Comparison of ENCODE assay signal across 11 cellular contexts in the genomic region with DNA sequence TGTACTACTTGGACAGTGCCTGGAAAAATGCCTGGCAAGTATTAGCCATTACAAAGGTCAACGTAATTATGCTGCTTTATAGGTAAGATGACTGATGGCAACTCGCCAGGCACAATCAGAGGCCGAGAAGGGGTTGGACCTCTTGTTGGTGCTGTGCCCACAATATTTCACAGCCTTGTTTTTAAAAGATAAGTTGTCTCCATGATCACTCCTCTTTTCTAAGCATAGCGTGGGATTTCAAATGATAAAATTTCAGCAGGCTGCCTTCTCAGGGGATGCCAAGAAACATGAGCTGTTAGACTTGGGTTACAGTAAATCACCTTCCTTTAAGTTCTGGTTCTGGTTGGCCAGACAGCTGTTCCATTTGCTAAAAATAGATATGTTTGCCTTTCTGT. TPM values are rescaled to one million over a fixed set of nuclear protein-coding genes. Genes with fewer than 3 reads are reported as not detected.
DNase-seq lines count a peak whose midpoint lies in the region; ATAC-seq and TF ChIP-seq lines count a peak whose summit lies in the region.
"Had no signal": no experiment of that assay in that cellular context is flagged by ENCODE, and none has a peak within 500 bp of the region (broad histone marks: within the 10 kb centered on the region; RNA-seq: fewer than 3 reads in every experiment).

No MANE protein-coding gene starts in this region.

- H3K4me1 Mint-ChIP-seq in stimulated activated memory B cell treated with anti-CD40 and anti-IgM and Interleukin-4, amounts not matched to agents 10 μg/mL and 1 μg/mL and 100 μg/mL, for 72 hours: peaks cover 45% of the 10 kb centered on the region

- no TSS peak for BruUV-seq in PC-9 (replicated peaks; lab: Mats Ljungman, UMichigan)

- no peak for ATAC-seq in stimulated activated memory B cell treated with anti-CD40 and anti-IgM and Interleukin-4, amounts not matched to agents 10 μg/mL and 1 μg/mL and 100 μg/mL, for 72 hours
- ATAC-seq in HG02610 (IDR thresholded peaks at IDR 0.05; ENCODE audit: unreplicated experiment): no peak

- no peak overlapping the region for H3K27ac ChIP-seq in PC-9

- no peaks in the 10 kb centered on the region for H3K9me3 Mint-ChIP-seq in stimulated activated memory B cell treated with anti-CD40 and anti-IgM and Interleukin-4, amounts not matched to agents 10 μg/mL and 1 μg/mL and 100 μg/mL, for 72 hours

- POLR2A ChIA-PET in PC-9 (lab: Charles Lee; ENCODE audit: unreplicated experiment): no interaction called here
- POLR2A ChIA-PET in GM10248 (lab: Yijun Ruan, JAX): no interaction called here

- no peak overlapping the region for H3K4me3 Mint-ChIP-seq in stimulated activated memory B cell treated with anti-CD40 and anti-IgM and Interleukin-4, amounts not matched to agents 10 μg/mL and 1 μg/mL and 100 μg/mL, for 72 hours

- intact Hi-C loops in PC-9 (cut with micrococcal nuclease; ENCODE audit: unreplicated experiment): no loop called here

- no peaks in the 10 kb centered on the region for H3K79me2 ChIP-seq in PC-9 (ENCODE audit: low read depth)

- no peak overlapping the region for H3K4me3 ChIP-seq in PC-9
- no peak overlapping the region for H3K4me3 ChIP-seq in fibroblast of the aortic adventitia (ENCODE audit: low read depth, low read length)

- DNase-seq in NCI-H1417 (lab: John Stamatoyannopoulos, UW): peak; percentile 21 to 66 (median 26)
- no peak for DNase-seq in NCI-H1417 treated with DMSO at 0.1 percent for 48 hours (lab: John Stamatoyannopoulos, UW)
- DNase-seq in PC-9: no peak
- peak; percentile 60 for DNase-seq in fibroblast of the aortic adventitia (ENCODE audit: low read depth)
- no peak for DNase-seq in activated gamma-delta T cell (lab: John Stamatoyannopoulos, UW)
- no peak for DNase-seq in GM10248 (ENCODE audit: extremely low spot score)
- DNase-seq: 8988T, NCI-H446 had no signal

- peaks cover 14% of the 10 kb centered on the region for H3K4me1 ChIP-seq in PC-9 (replicated peaks; ENCODE audit: insufficient read depth)

- no peaks in the 10 kb centered on the region for H3K36me3 ChIP-seq in PC-9 (ENCODE audit: low read depth)

- H3K27ac Mint-ChIP-seq in stimulated activated memory B cell treated with anti-CD40 and anti-IgM and Interleukin-4, amounts not matched to agents 10 μg/mL and 1 μg/mL and 100 μg/mL, for 72 hours: peak overlapping the region; percentile 82

- H3K4me2 ChIP-seq in PC-9: 0 out of 2 replicates have a peak overlapping the region, but pooled peaks have one; percentile 28

- no peaks in the 10 kb centered on the region for H3K36me3 Mint-ChIP-seq in stimulated activated memory B cell treated with anti-CD40 and anti-IgM and Interleukin-4, amounts not matched to agents 10 μg/mL and 1 μg/mL and 100 μg/mL, for 72 hours

- H3K9me3 ChIP-seq in PC-9 (ENCODE audit: insufficient read depth, low read depth): no peaks in the 10 kb centered on the region

- no peaks in the 10 kb centered on the region for H3K9me2 ChIP-seq in PC-9 (ENCODE audit: insufficient read depth)

- CTCF ChIA-PET in PC-9 (lab: Charles Lee): no interaction called here
- CTCF ChIA-PET in GM10248 (lab: Yijun Ruan, JAX): interaction anchor here (1.2 to 1.6 kb wide), 3 partner anchors 78 to 229 kb away, joined by 3 to 5 read pairs (median 4); no protein-coding TSS in a partner anchor

- H3K27me3 Mint-ChIP-seq in stimulated activated memory B cell treated with anti-CD40 and anti-IgM and Interleukin-4, amounts not matched to agents 10 μg/mL and 1 μg/mL and 100 μg/mL, for 72 hours: peaks cover 43% of the 10 kb centered on the region

- no peaks in the 10 kb centered on the region for H4K20me1 ChIP-seq in PC-9 (ENCODE audit: insufficient read depth)

- no peaks in the 10 kb centered on the region for H3K27me3 ChIP-seq in PC-9 (ENCODE audit: insufficient read depth, low read depth)

- no peaks in the 10 kb centered on the region for H3F3A ChIP-seq in PC-9 (ENCODE audit: insufficient read depth, low read depth)

- H2AFZ ChIP-seq in PC-9: no peak overlapping the region

- no peak for TF ChIP-seq CTCF in PC-9 (conservative IDR thresholded peaks at IDR 0.05)
- TF ChIP-seq CTCF in fibroblast of the aortic adventitia (IDR thresholded peaks at IDR 0.05; ENCODE audit: insufficient read depth, low read length): no peak
- no peak for TF ChIP-seq CTCF in GM10248 (IDR thresholded peaks at IDR 0.05; ENCODE audit: control extremely low read depth, extremely low read depth, low read depth, missing control alignments)

RNA-seq across cellular contexts. Expression of a gene that starts 26.9 kb away (rescaled TPM):
- total RNA-seq in PC-9 (2021): 0.98 and 1.0 TPM in 2 replicates
- total RNA-seq in fibroblast of the aortic adventitia (ENCODE audit: low replicate concordance): 0.36 TPM in 1 of 2 replicates, not detected in the other
- total RNA-seq: SK-MEL-5 had no signal

Comparison
In these comparisons a context has a peak if more than half of its experiments do, and no peak if none do; other contexts are left out.
1. DNase-seq: peak in NCI-H1417 (3 of 3) and fibroblast of the aortic adventitia (single experiment); none in NCI-H1417 treated with DMSO at 0.1 percent for 48 hours (single experiment), PC-9 (0 of 2), activated gamma-delta T cell (single experiment) and GM10248 (single experiment).